In the genomic region with DNA sequence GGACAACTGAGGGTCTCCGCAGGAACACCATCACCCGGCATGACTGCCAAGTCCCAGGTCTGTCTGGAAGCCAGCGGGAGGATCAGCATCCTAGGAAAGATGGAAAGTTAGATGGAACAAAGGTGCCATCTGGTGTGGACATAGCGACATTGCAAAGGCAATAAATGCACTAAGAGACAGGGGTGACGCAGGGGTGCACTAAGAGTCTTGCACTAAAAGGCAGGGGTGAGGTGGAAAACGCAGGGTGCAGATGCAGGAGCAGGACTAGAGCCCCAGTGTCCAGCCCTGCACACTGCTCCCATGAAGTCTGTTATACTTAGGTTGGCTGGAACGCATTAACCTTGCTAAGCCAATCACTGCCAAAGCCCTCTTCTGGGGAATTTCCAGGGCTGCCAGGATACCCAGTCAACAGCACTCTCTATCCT, we compare ENCODE assay signal across 8 cellular contexts. TPM values are rescaled to one million over a fixed set of nuclear protein-coding genes. Genes with fewer than 3 reads are reported as not detected.
DNase-seq lines count a peak whose midpoint lies in the region; ATAC-seq and TF ChIP-seq lines count a peak whose summit lies in the region.

No MANE protein-coding gene starts in this region.

- H3K4me1 Mint-ChIP-seq in activated T-cell treated with anti-CD3 and anti-CD28 coated beads, Interleukin-2, amount 50 U/mL, for 72 hours (ENCODE audit: low read depth) = peaks cover 34% of the 10 kb centered on the region
- peaks cover 27% of the 10 kb centered on the region for H3K4me1 Mint-ChIP-seq in activated CD4-positive, alpha-beta T cell treated with anti-CD3 and anti-CD28 coated beads for 36 hours

- H3K27ac ChIP-seq in cingulate gyrus (ENCODE audit: low read depth, low read length) (peak overlapping the region; percentile 76), lower lobe of right lung (no peak overlapping the region)

- no peak overlapping the region for H3K4me3 Mint-ChIP-seq in activated T-cell treated with anti-CD3 and anti-CD28 coated beads, Interleukin-2, amount 50 U/mL, for 72 hours
- no peak overlapping the region for H3K4me3 Mint-ChIP-seq in activated CD4-positive, alpha-beta T cell treated with anti-CD3 and anti-CD28 coated beads for 36 hours

- ATAC-seq in lower lobe of right lung = peak; percentile 6 to 23
- no peak for ATAC-seq in activated T-cell treated with anti-CD3 and anti-CD28 coated beads, Interleukin-2, amount 50 U/mL, for 72 hours (replicated peaks in 1 of 2)
- ATAC-seq in GM18858 (IDR thresholded peaks at IDR 0.05; ENCODE audit: unreplicated experiment) = no peak
- ATAC-seq in activated CD4-positive, alpha-beta T cell treated with anti-CD3 and anti-CD28 coated beads for 36 hours = no peak

- H3K9me3 Mint-ChIP-seq in activated T-cell treated with anti-CD3 and anti-CD28 coated beads, Interleukin-2, amount 50 U/mL, for 72 hours = no peaks in the 10 kb centered on the region
- no peaks in the 10 kb centered on the region for H3K9me3 Mint-ChIP-seq in activated CD4-positive, alpha-beta T cell treated with anti-CD3 and anti-CD28 coated beads for 36 hours (ENCODE audit: low read depth)

- peaks cover 39% of the 10 kb centered on the region for H3K4me1 ChIP-seq in lower lobe of right lung

- peak; percentile 52 for TF ChIP-seq CTCF in lower lobe of right lung (IDR thresholded peaks at IDR 0.05)

- POLR2A ChIA-PET in activated CD4-positive, alpha-beta T cell treated with anti-CD3 and anti-CD28 coated beads for 36 hours (lab: Charles Lee) = no interaction called here

- intact Hi-C loops in lower lobe of right lung (cut with DNase I) = loop anchor here (5.0 kb wide), 1 partner anchor 86 kb away; no protein-coding TSS in a partner anchor
- intact Hi-C loops in activated CD4-positive, alpha-beta T cell treated with anti-CD3 and anti-CD28 coated beads for 36 hours (cut with DNase I, micrococcal nuclease) = no loop called here

- CTCF ChIA-PET in activated CD4-positive, alpha-beta T cell treated with anti-CD3 and anti-CD28 coated beads for 36 hours (lab: Charles Lee) = interaction anchor here (0.5 to 1.6 kb wide), 4 partner anchors 28 to 84 kb away, joined by 3 to 4 read pairs (median 4); no protein-coding TSS in a partner anchor

- DNase-seq in NCI-H2196 (lab: John Stamatoyannopoulos, UW; ENCODE audit: unreplicated experiment) = peak; percentile 29
- DNase-seq in NCI-H2196 treated with DMSO at 0.1 percent for 48 hours (lab: John Stamatoyannopoulos, UW; ENCODE audit: unreplicated experiment) = no peak
- peak; percentile 45 for DNase-seq in NCI-H2227 (lab: John Stamatoyannopoulos, UW; ENCODE audit: unreplicated experiment)
- no peak for DNase-seq in lower lobe of right lung
- DNase-seq in activated T-cell treated with anti-CD3 and anti-CD28 coated beads, Interleukin-2, amount 50 U/mL, for 72 hours = no peak
- no peak for DNase-seq in activated CD4-positive, alpha-beta T cell treated with anti-CD3 and anti-CD28 coated beads for 36 hours

- H3K4me3 ChIP-seq in lower lobe of right lung = no peak overlapping the region

- peaks cover 5% of the 10 kb centered on the region in 2 donors for H3K36me3 Mint-ChIP-seq in activated T-cell treated with anti-CD3 and anti-CD28 coated beads, Interleukin-2, amount 50 U/mL, for 72 hours (ENCODE audit: insufficient read depth in 2 of 2)
- peaks cover 16% of the 10 kb centered on the region for H3K36me3 Mint-ChIP-seq in activated CD4-positive, alpha-beta T cell treated with anti-CD3 and anti-CD28 coated beads for 36 hours (ENCODE audit: low read depth)

- H3K9me3 ChIP-seq in lower lobe of right lung = no peaks in the 10 kb centered on the region

- H3K27me3 ChIP-seq in lower lobe of right lung (ENCODE audit: low read depth) = no peaks in the 10 kb centered on the region

- H3K36me3 ChIP-seq in lower lobe of right lung = peaks cover 49% of the 10 kb centered on the region

- no peaks in the 10 kb centered on the region for H3K27me3 Mint-ChIP-seq in activated T-cell treated with anti-CD3 and anti-CD28 coated beads, Interleukin-2, amount 50 U/mL, for 72 hours (ENCODE audit: low read depth)
- H3K27me3 Mint-ChIP-seq in activated CD4-positive, alpha-beta T cell treated with anti-CD3 and anti-CD28 coated beads for 36 hours = no peaks in the 10 kb centered on the region

- H3K27ac Mint-ChIP-seq in activated T-cell treated with anti-CD3 and anti-CD28 coated beads, Interleukin-2, amount 50 U/mL, for 72 hours = no peak overlapping the region
- H3K27ac Mint-ChIP-seq in activated CD4-positive, alpha-beta T cell treated with anti-CD3 and anti-CD28 coated beads for 36 hours = no peak overlapping the region

RNA-seq across cellular contexts. Expression of a gene that starts 15.5 kb away (rescaled TPM):
- 68.2 TPM for total RNA-seq in lower lobe of right lung
- 10 to 100 TPM; 56.1 to 68.0 TPM for total RNA-seq in activated T-cell treated with anti-CD3 and anti-CD28 coated beads, Interleukin-2, amount 50 U/mL, for 72 hours
- 10 to 100 TPM; 74.8 to 85.9 TPM for total RNA-seq in activated CD4-positive, alpha-beta T cell treated with anti-CD3 and anti-CD28 coated beads for 36 hours

RNA-seq across cellular contexts. Expression of a gene that starts 28.9 kb away (rescaled TPM):
- 148 TPM for total RNA-seq in lower lobe of right lung
- total RNA-seq in activated T-cell treated with anti-CD3 and anti-CD28 coated beads, Interleukin-2, amount 50 U/mL, for 72 hours = 100 to 1,000 TPM; 133 to 157 TPM
- total RNA-seq in activated CD4-positive, alpha-beta T cell treated with anti-CD3 and anti-CD28 coated beads for 36 hours = 100 to 1,000 TPM; 253 to 280 TPM

RNA-seq across cellular contexts. Expression of a gene that starts 56.2 kb away (rescaled TPM):
- 904 TPM for total RNA-seq in lower lobe of right lung
- total RNA-seq in activated T-cell treated with anti-CD3 and anti-CD28 coated beads, Interleukin-2, amount 50 U/mL, for 72 hours = not detected
- under 1 TPM; 0.30 to 0.67 TPM for total RNA-seq in activated CD4-positive, alpha-beta T cell treated with anti-CD3 and anti-CD28 coated beads for 36 hours

Comparison
In these comparisons a context has a peak if more than half of its experiments do, and no peak if none do; other contexts are left out.
1. DNase-seq: peak in NCI-H2196 (single experiment) and NCI-H2227 (single experiment); none in NCI-H2196 treated with DMSO at 0.1 percent for 48 hours (single experiment), lower lobe of right lung (single experiment), activated T-cell treated with anti-CD3 and anti-CD28 coated beads, Interleukin-2, amount 50 U/mL, for 72 hours (0 of 2) and activated CD4-positive, alpha-beta T cell treated with anti-CD3 and anti-CD28 coated beads for 36 hours (single experiment).
2. ATAC-seq: peak in lower lobe of right lung (2 of 2); none in activated T-cell treated with anti-CD3 and anti-CD28 coated beads, Interleukin-2, amount 50 U/mL, for 72 hours (0 of 2), GM18858 (single experiment) and activated CD4-positive, alpha-beta T cell treated with anti-CD3 and anti-CD28 coated beads for 36 hours (single experiment).
3. RNA of a gene that starts 56.2 kb away (total RNA-seq): 904 TPM in lower lobe of right lung (single experiment); 0.30 to 0.67 TPM in activated CD4-positive, alpha-beta T cell treated with anti-CD3 and anti-CD28 coated beads for 36 hours and not detected in activated T-cell treated with anti-CD3 and anti-CD28 coated beads, Interleukin-2, amount 50 U/mL, for 72 hours; every median in the first group is over 100 times any median in the second.